ENCODE assay signal across 9 cellular contexts in the genomic region with DNA sequence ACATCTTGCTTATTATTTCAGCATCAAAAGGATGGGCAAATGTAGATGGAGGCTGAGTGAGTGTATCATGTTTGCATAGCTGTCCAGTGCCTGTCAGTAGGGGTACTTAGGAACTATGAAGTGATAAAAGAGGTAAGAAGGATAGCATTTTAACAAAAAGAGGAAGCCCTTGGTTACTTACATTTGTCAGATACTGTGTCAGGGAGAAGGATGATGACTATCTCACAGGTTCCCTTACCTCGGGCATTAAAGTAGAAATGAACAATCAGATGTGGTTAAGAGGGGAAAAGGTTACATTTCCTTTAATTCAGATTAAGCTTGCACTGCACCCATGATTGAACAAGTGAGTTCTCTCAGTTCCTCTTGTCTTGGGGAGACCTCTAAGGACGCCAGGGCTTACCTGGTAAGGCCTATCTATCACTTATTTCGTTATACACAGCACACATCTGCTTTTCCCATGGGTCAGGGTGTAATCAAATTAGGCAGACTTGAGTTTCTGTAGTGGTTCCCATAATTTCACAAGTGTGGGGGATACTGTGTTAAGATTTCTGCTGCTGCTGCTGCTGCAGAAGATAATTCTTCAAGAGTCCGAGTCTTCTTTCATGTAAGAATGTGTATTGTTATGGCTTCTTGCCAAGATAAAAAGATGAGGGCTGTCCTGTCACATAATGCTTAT. TPM values are rescaled to one million over a fixed set of nuclear protein-coding genes. Genes with fewer than 3 reads are reported as not detected.
A peak's percentile ranks its signal among the peaks of the same experiment; 100 is the strongest.
DNase-seq lines count a peak whose midpoint lies in the region; ATAC-seq and TF ChIP-seq lines count a peak whose summit lies in the region.
"Had no signal": no experiment of that assay in that cellular context is flagged by ENCODE, and none has a peak within 500 bp of the region (broad histone marks: within the 10 kb centered on the region; RNA-seq: fewer than 3 reads in every experiment).

No MANE protein-coding gene starts in this region.

- H3K27me3 ChIP-seq in MM.1S (replicated peaks; ENCODE audit: insufficient read depth, low read length) (no peaks in the 10 kb centered on the region), ascending aorta (no peaks in the 10 kb centered on the region)
- H3K27me3 ChIP-seq in naive thymus-derived CD4-positive, alpha-beta T cell (ENCODE audit: control insufficient read depth in 2 of 2, insufficient read depth in 2 of 2, low read length in 2 of 2), result no peaks in the 10 kb centered on the region

- intact Hi-C loops in ascending aorta (cut with DNase I), result loop anchor here (2.0 kb wide), 1 partner anchor 24 kb away; no protein-coding TSS in a partner anchor
- intact Hi-C loops in naive thymus-derived CD4-positive, alpha-beta T cell (cut with micrococcal nuclease), result loop anchor here in 1 of 2 donors (1.0 to 2.0 kb wide), 3 partner anchors 10 to 24 kb away; no protein-coding TSS in a partner anchor

- H3K27me3 Mint-ChIP-seq in naive thymus-derived CD4-positive, alpha-beta T cell, result peaks cover 0 to 41% (median 0%) of the 10 kb centered on the region in 5 donors

- peak overlapping the region; percentile 84 for H3K4me2 ChIP-seq in MM.1S (ENCODE audit: low read depth, low read length)

- H2AFZ ChIP-seq in MM.1S (ENCODE audit: low read length), result no peak overlapping the region

- H3K9ac ChIP-seq in MM.1S (ENCODE audit: low read length), result peak overlapping the region; percentile 100

- H3K27ac ChIP-seq in MM.1S (ENCODE audit: low read length) (peak overlapping the region; percentile 96), ascending aorta (peak overlapping the region; percentile 98)
- no peak overlapping the region for H3K27ac ChIP-seq in naive thymus-derived CD4-positive, alpha-beta T cell (ENCODE audit: low read depth, low read length)
- H3K27ac ChIP-seq: VCaP had no signal

- H3F3A ChIP-seq in MM.1S (ENCODE audit: insufficient read depth, low read length), result peaks cover 80% of the 10 kb centered on the region

- ATAC-seq in GM18508 (IDR thresholded peaks at IDR 0.05; ENCODE audit: insufficient read depth, unreplicated experiment) (peak; percentile 64), GM21825 (IDR thresholded peaks at IDR 0.05; ENCODE audit: unreplicated experiment) (peak; percentile 65)
- peak; percentile 65 for ATAC-seq in naive thymus-derived CD4-positive, alpha-beta T cell

- H4K20me1 ChIP-seq in MM.1S (ENCODE audit: insufficient read depth, low read length), result peaks cover 40% of the 10 kb centered on the region

- TF ChIP-seq CTCF in MM.1S (IDR thresholded peaks at IDR 0.05; ENCODE audit: low read length) (no peak), ascending aorta (IDR thresholded peaks at IDR 0.05) (no peak)

- POLR2A ChIA-PET in naive thymus-derived CD4-positive, alpha-beta T cell (lab: Charles Lee), result interaction anchor here (0.5 to 1.9 kb wide), 5 partner anchors 7 to 932 kb away, joined by 3 to 5 read pairs (median 4); no protein-coding TSS in a partner anchor

- H3K4me1 ChIP-seq in MM.1S (ENCODE audit: low read length), result peaks cover 23% of the 10 kb centered on the region
- peaks cover 2 to 41% of the 10 kb centered on the region in 2 donors for H3K4me1 ChIP-seq in ascending aorta
- H3K4me1 ChIP-seq in naive thymus-derived CD4-positive, alpha-beta T cell (ENCODE audit: control insufficient read depth in 2 of 2, insufficient read depth in 2 of 2, low read length in 2 of 2), result peaks cover 32 to 36% of the 10 kb centered on the region in 2 donors

- H3K4me3 ChIP-seq in MM.1S (ENCODE audit: low read length), result peak overlapping the region; percentile 99
- H3K4me3 ChIP-seq in ascending aorta, result peak overlapping the region; percentile 87 to 93
- no peak overlapping the region for H3K4me3 ChIP-seq in naive thymus-derived CD4-positive, alpha-beta T cell (ENCODE audit: low read length)

- peak overlapping the region in 8 of 9 donors; percentile 5 to 84 (median 76) for H3K27ac Mint-ChIP-seq in naive thymus-derived CD4-positive, alpha-beta T cell

- H3K4me1 Mint-ChIP-seq in naive thymus-derived CD4-positive, alpha-beta T cell, result peaks cover 46 to 75% (median 68%) of the 10 kb centered on the region in 7 donors

- peaks cover 97% of the 10 kb centered on the region for H3K79me2 ChIP-seq in MM.1S (ENCODE audit: low read length)

- H3K9me2 ChIP-seq in MM.1S (replicated peaks; ENCODE audit: insufficient read depth, low read length), result no peaks in the 10 kb centered on the region

- H3K4me3 Mint-ChIP-seq in naive thymus-derived CD4-positive, alpha-beta T cell, result peak overlapping the region; percentile 41 to 82 (median 62)

- H3K9me3 ChIP-seq in MM.1S (replicated peaks; ENCODE audit: insufficient read depth, low read length) (no peaks in the 10 kb centered on the region), ascending aorta (no peaks in the 10 kb centered on the region)
- no peaks in the 10 kb centered on the region for H3K9me3 ChIP-seq in naive thymus-derived CD4-positive, alpha-beta T cell (ENCODE audit: control insufficient read depth in 2 of 3, low read length in 3 of 3)

- H3K9me3 Mint-ChIP-seq in naive thymus-derived CD4-positive, alpha-beta T cell, result no peaks in the 10 kb centered on the region

- peak; percentile 77 for DNase-seq in MM.1S
- DNase-seq in ascending aorta (ENCODE audit: low spot score in 2 of 2), result peak in 1 of 2 donors; percentile 38
- DNase-seq in naive thymus-derived CD4-positive, alpha-beta T cell, result peak in 7 of 9 donors; percentile 51 to 79 (median 71)
- no peak for DNase-seq in OCI-M2 (lab: John Stamatoyannopoulos, UW; ENCODE audit: unreplicated experiment)
- no peak for DNase-seq in ureter (ENCODE audit: low spot score)
- no peak for DNase-seq in NCI-H345 treated with DMSO at 0.1 percent for 48 hours (lab: John Stamatoyannopoulos, UW; ENCODE audit: unreplicated experiment)

- peaks cover 35% of the 10 kb centered on the region for H3K36me3 ChIP-seq in MM.1S (replicated peaks; ENCODE audit: insufficient read depth, low read length)
- H3K36me3 ChIP-seq in ascending aorta, result peaks cover 18 to 44% of the 10 kb centered on the region in 2 donors
- peaks cover 0 to 6% (median 4%) of the 10 kb centered on the region in 3 experiments for H3K36me3 ChIP-seq in naive thymus-derived CD4-positive, alpha-beta T cell (ENCODE audit: control insufficient read depth in 2 of 3, insufficient read depth in 3 of 3, low read length in 3 of 3)

- CTCF ChIA-PET in naive thymus-derived CD4-positive, alpha-beta T cell (lab: Charles Lee), result interaction anchor here (0.8 kb wide), 1 partner anchor 23 kb away, joined by 3 read pairs; no protein-coding TSS in a partner anchor

- peaks cover 4 to 29% (median 18%) of the 10 kb centered on the region in 5 donors for H3K36me3 Mint-ChIP-seq in naive thymus-derived CD4-positive, alpha-beta T cell

RNA-seq across cellular contexts. Expression of a gene that starts 4.5 kb away (rescaled TPM):
- total RNA-seq in ascending aorta (91.5 TPM), ureter (66.7 TPM)
- 10 to 100 TPM; 11.6 to 39.5 (median 21.7) TPM for total RNA-seq in naive thymus-derived CD4-positive, alpha-beta T cell
- polyA plus RNA-seq in naive thymus-derived CD4-positive, alpha-beta T cell, result 10 to 100 TPM; 17.8 to 19.9 TPM

Comparison
In these comparisons a context has a peak if more than half of its experiments do, and no peak if none do; other contexts are left out.
1. DNase-seq: peak in MM.1S (single experiment) and naive thymus-derived CD4-positive, alpha-beta T cell (7 of 9); none in OCI-M2 (single experiment), ureter (single experiment) and NCI-H345 treated with DMSO at 0.1 percent for 48 hours (single experiment).
2. Peak in every context shown above with its lines, with median percentiles within 50 percentile points of each other: ATAC-seq.